ENCODE assay signal across 12 cellular contexts in genomic region chr6:23027281-23027680, GRCh38.
A peak's percentile ranks its signal among the peaks of the same experiment; 100 is the strongest.
DNase-seq lines count a peak whose midpoint lies in the region; FAIRE-seq and TF ChIP-seq lines count a peak whose summit lies in the region.
"Had no signal": no experiment of that assay in that cellular context is flagged by ENCODE, and none has a peak within 500 bp of the region (broad histone marks: within the 10 kb centered on the region; RNA-seq: fewer than 3 reads in every experiment).

No MANE protein-coding gene starts in this region.

- H3K79me2 ChIP-seq in osteoblast (ENCODE audit: insufficient read depth, low read length): no peaks in the 10 kb centered on the region

- no peaks in the 10 kb centered on the region for H3K27me3 Mint-ChIP-seq in endodermal cell (ENCODE audit: insufficient read depth)
- H3K27me3 Mint-ChIP-seq: activated naive CD8-positive, alpha-beta T cell treated with anti-CD3 and anti-CD28 coated beads, Interleukin-2, amount 10 ng/mL, durations not matched to agents 7 days and 5 days; naive thymus-derived CD8-positive, alpha-beta T cell had no signal

- H3K27me3 ChIP-seq in endodermal cell (ENCODE audit: control insufficient read depth, insufficient read depth, low read length, poor library complexity, severe bottlenecking) (no peaks in the 10 kb centered on the region), osteoblast (ENCODE audit: insufficient read depth, low read length) (no peaks in the 10 kb centered on the region), brain microvascular endothelial cell (replicated peaks) (no peaks in the 10 kb centered on the region)

- H3K4me2 ChIP-seq in osteoblast (ENCODE audit: insufficient read depth, low read length): no peak overlapping the region

- H3K27ac Mint-ChIP-seq in endodermal cell: no peak overlapping the region
- H3K27ac Mint-ChIP-seq: activated naive CD8-positive, alpha-beta T cell treated with anti-CD3 and anti-CD28 coated beads, Interleukin-2, amount 10 ng/mL, durations not matched to agents 7 days and 5 days had no signal

- TF ChIP-seq CTCF in endodermal cell (conservative IDR thresholded peaks at IDR 0.05): no peak
- TF ChIP-seq CTCF in osteoblast (IDR thresholded peaks at IDR 0.05; ENCODE audit: extremely low read depth, low read depth, low read length): no peak
- no peak for TF ChIP-seq CTCF in brain microvascular endothelial cell (IDR thresholded peaks at IDR 0.05; ENCODE audit: low read depth, low read length, missing control alignments)

- in situ Hi-C loops in brain microvascular endothelial cell (cut with HindIII; ENCODE audit: low pct_ligation_motif_present, low sequenced_read_pairs): no loop called here

- no peaks in the 10 kb centered on the region for H3K36me3 Mint-ChIP-seq in endodermal cell (ENCODE audit: low read depth)
- H3K36me3 Mint-ChIP-seq: activated naive CD8-positive, alpha-beta T cell treated with anti-CD3 and anti-CD28 coated beads, Interleukin-2, amount 10 ng/mL, durations not matched to agents 7 days and 5 days; naive thymus-derived CD8-positive, alpha-beta T cell had no signal

- H3K36me3 ChIP-seq in endodermal cell (ENCODE audit: control insufficient read depth, insufficient read depth, low read length) (no peaks in the 10 kb centered on the region), osteoblast (ENCODE audit: insufficient read depth, low read length) (no peaks in the 10 kb centered on the region), brain microvascular endothelial cell (replicated peaks) (no peaks in the 10 kb centered on the region)

- FAIRE-seq in HTR-8/SVneo (lab: Jason Lieb, UNC): no peak
- no peak for FAIRE-seq in GM19239 (lab: Jason Lieb, UNC)

- 94 to 100% methylated on average over 1 to 5 of the region's 5 CpGs for WGBS in endodermal cell (ENCODE audit: insufficient coverage in 1 of 2, insufficient read length in 1 of 2), 2 experiments

- H3K4me1 ChIP-seq in endodermal cell (ENCODE audit: control insufficient read depth, insufficient read depth, low read length): no peaks in the 10 kb centered on the region
- no peaks in the 10 kb centered on the region for H3K4me1 ChIP-seq in osteoblast (ENCODE audit: insufficient read depth, low read length)

- peak overlapping the region; percentile 32 for H2AFZ ChIP-seq in osteoblast (ENCODE audit: low read length)

- no peaks in the 10 kb centered on the region for H3K9me3 Mint-ChIP-seq in endodermal cell
- H3K9me3 Mint-ChIP-seq: activated naive CD8-positive, alpha-beta T cell treated with anti-CD3 and anti-CD28 coated beads, Interleukin-2, amount 10 ng/mL, durations not matched to agents 7 days and 5 days; naive thymus-derived CD8-positive, alpha-beta T cell had no signal

- H4K20me1 ChIP-seq in osteoblast (ENCODE audit: insufficient read depth, low read length): no peaks in the 10 kb centered on the region

- H3K27ac ChIP-seq in endodermal cell (ENCODE audit: low read depth, low read length) (peak overlapping the region; percentile 4), osteoblast (ENCODE audit: low read depth, low read length) (no peak overlapping the region), brain microvascular endothelial cell (no peak overlapping the region)

- H3K4me3 ChIP-seq in endodermal cell (ENCODE audit: low read length) (no peak overlapping the region), osteoblast (ENCODE audit: insufficient read depth, low read length) (no peak overlapping the region), brain microvascular endothelial cell (ENCODE audit: low read depth, low read length) (no peak overlapping the region)

- H3K4me3 Mint-ChIP-seq in endodermal cell: no peak overlapping the region
- H3K4me3 Mint-ChIP-seq: activated naive CD8-positive, alpha-beta T cell treated with anti-CD3 and anti-CD28 coated beads, Interleukin-2, amount 10 ng/mL, durations not matched to agents 7 days and 5 days; naive thymus-derived CD8-positive, alpha-beta T cell had no signal

- DNase-seq in NCI-H128 (lab: John Stamatoyannopoulos, UW; ENCODE audit: unreplicated experiment) (peak; percentile 30), NCI-H446 treated with DMSO at 0.1 percent for 48 hours (lab: John Stamatoyannopoulos, UW) (peak; percentile 71), endodermal cell (no peak), osteoblast (ENCODE audit: insufficient read length, low spot score, missing footprints) (no peak), brain microvascular endothelial cell (no peak), NK-92 (lab: John Stamatoyannopoulos, UW; ENCODE audit: unreplicated experiment) (no peak), HTR-8/SVneo (ENCODE audit: insufficient read length, low spot score) (no peak), GM19239 (ENCODE audit: insufficient read length, low spot score) (no peak)
- DNase-seq: activated naive CD8-positive, alpha-beta T cell treated with anti-CD3 and anti-CD28 coated beads, Interleukin-2, amount 10 ng/mL, durations not matched to agents 7 days and 5 days; cortex of kidney; naive thymus-derived CD8-positive, alpha-beta T cell; RPMI8226 had no signal

- H3K9me3 ChIP-seq in endodermal cell (ENCODE audit: control insufficient read depth, low read length): peaks cover 6% of the 10 kb centered on the region
- H3K9me3 ChIP-seq in osteoblast (ENCODE audit: low read depth, low read length): no peaks in the 10 kb centered on the region

- H3K4me1 Mint-ChIP-seq in endodermal cell: peaks cover 19% of the 10 kb centered on the region
- H3K4me1 Mint-ChIP-seq: activated naive CD8-positive, alpha-beta T cell treated with anti-CD3 and anti-CD28 coated beads, Interleukin-2, amount 10 ng/mL, durations not matched to agents 7 days and 5 days; naive thymus-derived CD8-positive, alpha-beta T cell had no signal

- H3K9ac ChIP-seq in endodermal cell (ENCODE audit: extremely low read depth, low read length, poor library complexity, severe bottlenecking): no peak overlapping the region

Comparison
In these comparisons a context has a peak if more than half of its experiments do, and no peak if none do; other contexts are left out.
1. DNase-seq: peak in NCI-H128 (single experiment) and NCI-H446 treated with DMSO at 0.1 percent for 48 hours (single experiment); none in endodermal cell (single experiment), osteoblast (single experiment), brain microvascular endothelial cell (single experiment), NK-92 (single experiment), HTR-8/SVneo (single experiment) and GM19239 (single experiment).